17 cellular contexts compared by ENCODE assay signal in the genomic region with DNA sequence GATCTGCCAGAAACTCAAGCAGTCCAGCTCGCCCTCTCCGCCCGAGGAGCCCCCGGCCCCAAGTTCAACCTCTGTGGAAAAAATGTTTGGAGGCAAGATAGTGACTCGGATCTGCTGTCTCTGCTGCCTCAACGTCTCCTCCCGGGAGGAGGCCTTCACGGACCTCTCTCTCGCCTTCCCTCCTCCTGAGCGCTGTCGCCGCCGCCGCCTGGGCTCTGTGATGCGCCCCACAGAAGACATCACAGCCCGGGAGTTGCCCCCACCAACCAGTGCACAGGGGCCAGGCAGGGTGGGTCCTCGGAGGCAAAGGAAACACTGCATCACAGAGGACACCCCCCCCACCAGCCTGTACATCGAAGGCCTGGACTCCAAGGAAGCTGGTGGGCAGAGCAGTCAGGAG. TPM values are rescaled to one million over a fixed set of nuclear protein-coding genes. Genes with fewer than 3 reads are reported as not detected.
DNase-seq lines count a peak whose midpoint lies in the region; ATAC-seq and TF ChIP-seq lines count a peak whose summit lies in the region.
"Had no signal": no experiment of that assay in that cellular context is flagged by ENCODE, and none has a peak within 500 bp of the region (broad histone marks: within the 10 kb centered on the region; RNA-seq: fewer than 3 reads in every experiment).

No MANE protein-coding gene starts in this region.

- H3K4me3 Mint-ChIP-seq in activated naive CD4-positive, alpha-beta T cell treated with anti-CD3 and anti-CD28 coated beads, Interleukin-2, amount 10 ng/mL, durations not matched to agents 7 days and 5 days: no peak overlapping the region
- no peak overlapping the region for H3K4me3 Mint-ChIP-seq in Caco-2 (ENCODE audit: unreplicated experiment)
- peak overlapping the region; percentile 85 for H3K4me3 Mint-ChIP-seq in endothelial cell (ENCODE audit: unreplicated experiment)
- H3K4me3 Mint-ChIP-seq: CD8-positive, alpha-beta memory T cell had no signal

- H3K27me3 ChIP-seq in Caco-2 (replicated peaks; ENCODE audit: control insufficient read depth, insufficient read depth, low read length): no peaks in the 10 kb centered on the region
- H3K27me3 ChIP-seq in spleen (replicated peaks in 1 of 7): no peaks in the 10 kb centered on the region

- no peak for TF ChIP-seq POLR2A in spleen (IDR thresholded peaks at IDR 0.05)

- H3K36me3 ChIP-seq in Caco-2 (ENCODE audit: control insufficient read depth, insufficient read depth, low read length): no peaks in the 10 kb centered on the region
- H3K36me3 ChIP-seq in spleen: peaks cover 0 to 85% (median 18%) of the 10 kb centered on the region in 6 donors

- no peak for TF ChIP-seq CTCF in Caco-2 (IDR thresholded peaks at IDR 0.05; ENCODE audit: insufficient read depth in 1 of 2, low read depth in 1 of 2, low read length in 1 of 2, severe bottlenecking in 1 of 2, unreplicated experiment in 1 of 2)
- TF ChIP-seq CTCF in endothelial cell (IDR thresholded peaks at IDR 0.05; ENCODE audit: unreplicated experiment): no peak
- TF ChIP-seq CTCF in spleen (IDR thresholded peaks at IDR 0.05 in 8 of 11, conservative IDR thresholded peaks at IDR 0.05 in 3 of 11): no peak

- no peak overlapping the region for H3K27ac ChIP-seq in spleen

- no peak for ATAC-seq in activated naive CD4-positive, alpha-beta T cell treated with anti-CD3 and anti-CD28 coated beads, Interleukin-2, amount 50 U/mL, for 72 hours

- no peaks in the 10 kb centered on the region for H3K27me3 Mint-ChIP-seq in activated naive CD4-positive, alpha-beta T cell treated with anti-CD3 and anti-CD28 coated beads, Interleukin-2, amount 10 ng/mL, durations not matched to agents 7 days and 5 days
- no peaks in the 10 kb centered on the region for H3K27me3 Mint-ChIP-seq in Caco-2 (ENCODE audit: insufficient read depth, unreplicated experiment)
- peaks cover 36% of the 10 kb centered on the region for H3K27me3 Mint-ChIP-seq in endothelial cell (ENCODE audit: unreplicated experiment)
- H3K27me3 Mint-ChIP-seq: CD8-positive, alpha-beta memory T cell had no signal

- POLR2A ChIA-PET in Caco-2 (lab: Charles Lee): interaction anchor here (0.5 kb wide), 1 partner anchor 171 kb away, joined by 6 read pairs; no protein-coding TSS in a partner anchor

- no peaks in the 10 kb centered on the region for H3K4me1 ChIP-seq in Caco-2
- H3K4me1 ChIP-seq in spleen: no peaks in the 10 kb centered on the region

- no peaks in the 10 kb centered on the region for H3K9me3 ChIP-seq in Caco-2
- H3K9me3 ChIP-seq in spleen: no peaks in the 10 kb centered on the region

- no peaks in the 10 kb centered on the region for H3K9me3 Mint-ChIP-seq in activated naive CD4-positive, alpha-beta T cell treated with anti-CD3 and anti-CD28 coated beads, Interleukin-2, amount 10 ng/mL, durations not matched to agents 7 days and 5 days
- H3K9me3 Mint-ChIP-seq in activated naive CD4-positive, alpha-beta T cell treated with anti-CD3 and anti-CD28 coated beads, Interleukin-2, amount 50 U/mL, for 72 hours: no peaks in the 10 kb centered on the region
- H3K9me3 Mint-ChIP-seq in Caco-2 (ENCODE audit: unreplicated experiment) (no peaks in the 10 kb centered on the region), endothelial cell (ENCODE audit: unreplicated experiment) (no peaks in the 10 kb centered on the region)
- H3K9me3 Mint-ChIP-seq: CD8-positive, alpha-beta memory T cell had no signal

- H3K27ac Mint-ChIP-seq in activated naive CD4-positive, alpha-beta T cell treated with anti-CD3 and anti-CD28 coated beads, Interleukin-2, amount 10 ng/mL, durations not matched to agents 7 days and 5 days: no peak overlapping the region
- peak overlapping the region in 1 of 2 donors; percentile 72 for H3K27ac Mint-ChIP-seq in activated naive CD4-positive, alpha-beta T cell treated with anti-CD3 and anti-CD28 coated beads, Interleukin-2, amount 50 U/mL, for 72 hours
- peak overlapping the region; percentile 29 for H3K27ac Mint-ChIP-seq in Caco-2 (ENCODE audit: unreplicated experiment)
- peak overlapping the region; percentile 86 for H3K27ac Mint-ChIP-seq in endothelial cell (ENCODE audit: unreplicated experiment)

- H3K36me3 Mint-ChIP-seq in activated naive CD4-positive, alpha-beta T cell treated with anti-CD3 and anti-CD28 coated beads, Interleukin-2, amount 10 ng/mL, durations not matched to agents 7 days and 5 days: peaks cover 55% of the 10 kb centered on the region
- peaks cover 13 to 14% of the 10 kb centered on the region in 2 donors for H3K36me3 Mint-ChIP-seq in activated naive CD4-positive, alpha-beta T cell treated with anti-CD3 and anti-CD28 coated beads, Interleukin-2, amount 50 U/mL, for 72 hours
- H3K36me3 Mint-ChIP-seq in Caco-2 (ENCODE audit: insufficient read depth, unreplicated experiment): peaks cover 70% of the 10 kb centered on the region
- peaks cover 58% of the 10 kb centered on the region for H3K36me3 Mint-ChIP-seq in endothelial cell (ENCODE audit: low read depth, unreplicated experiment)

- CTCF ChIA-PET in activated naive CD4-positive, alpha-beta T cell treated with anti-CD3 and anti-CD28 coated beads, Interleukin-2, amount 10 ng/mL, durations not matched to agents 7 days and 5 days (lab: Charles Lee): no interaction called here
- CTCF ChIA-PET in Caco-2 (lab: Charles Lee): no interaction called here

- intact Hi-C loops in Caco-2 (cut with micrococcal nuclease; ENCODE audit: unreplicated experiment): no loop called here
- intact Hi-C loops in spleen (cut with DNase I; ENCODE audit: low total_unique reads): no loop called here

- H3K4me3 ChIP-seq in Caco-2 (ENCODE audit: low read depth, low read length): no peak overlapping the region
- no peak overlapping the region for H3K4me3 ChIP-seq in spleen

- no TSS peak for BruUV-seq in Caco-2 (replicated peaks; lab: Mats Ljungman, UMichigan)

- peaks cover 14% of the 10 kb centered on the region for H3K4me1 Mint-ChIP-seq in activated naive CD4-positive, alpha-beta T cell treated with anti-CD3 and anti-CD28 coated beads, Interleukin-2, amount 10 ng/mL, durations not matched to agents 7 days and 5 days
- no peaks in the 10 kb centered on the region for H3K4me1 Mint-ChIP-seq in Caco-2 (ENCODE audit: low read depth, unreplicated experiment)
- H3K4me1 Mint-ChIP-seq in endothelial cell (ENCODE audit: unreplicated experiment): peaks cover 41% of the 10 kb centered on the region

- peak; percentile 8 for DNase-seq in activated naive CD4-positive, alpha-beta T cell treated with anti-CD3 and anti-CD28 coated beads, Interleukin-2, amount 10 ng/mL, durations not matched to agents 7 days and 5 days
- no peak for DNase-seq in activated naive CD4-positive, alpha-beta T cell treated with anti-CD3 and anti-CD28 coated beads, Interleukin-2, amount 50 U/mL, for 72 hours (ENCODE audit: low spot score in 2 of 2)
- no peak for DNase-seq in Caco-2
- DNase-seq in endothelial cell (ENCODE audit: low spot score): no peak
- peak; percentile 59 for DNase-seq in spleen
- no peak for DNase-seq in Kasumi-1 (lab: John Stamatoyannopoulos, UW)
- DNase-seq in OCI-M2 (lab: John Stamatoyannopoulos, UW; ENCODE audit: unreplicated experiment): no peak
- DNase-seq: DMS79; KBM-7; NCI-H1417; NCI-H187; NCI-H2107; NCI-H510A; NCI-H748 treated with DMSO at 0.1 percent for 48 hours; NK-92 treated with Interleukin-12 subunit alpha and Interleukin-12 subunit beta, amount 100 ng/mL, for 24 hours; SHP77 had no signal

- 86 to 94% (median 92%) methylated on average over 15 to 18 of the region's 18 CpGs for WGBS in spleen, 5 donors

RNA-seq across cellular contexts. Expression of a gene that starts 20.8 kb away (rescaled TPM):
- total RNA-seq in activated naive CD4-positive, alpha-beta T cell treated with anti-CD3 and anti-CD28 coated beads, Interleukin-2, amount 50 U/mL, for 72 hours: 10 to 100 TPM; 16.3 to 21.8 TPM
- total RNA-seq in Caco-2 (2022): 10.7 and 11.3 TPM in 2 replicates
- 26.0 TPM for total RNA-seq in endothelial cell (ENCODE audit: unreplicated experiment)
- total RNA-seq in spleen: 1 to 10 TPM; 5.6 to 9.5 (median 6.5) TPM
- polyA plus RNA-seq in spleen: 1 to 10 TPM; 1.6 to 6.5 (median 1.6) TPM

RNA-seq across cellular contexts. Expression of a gene that starts 21.1 kb away (rescaled TPM):
- 10 to 100 TPM in 1 of 2 donors, 1 to 10 TPM in 1; 6.6 to 12.2 TPM for total RNA-seq in activated naive CD4-positive, alpha-beta T cell treated with anti-CD3 and anti-CD28 coated beads, Interleukin-2, amount 50 U/mL, for 72 hours
- 6.4 and 10.4 TPM in 2 replicates for total RNA-seq in Caco-2 (2022)
- 11.4 TPM for total RNA-seq in endothelial cell (ENCODE audit: unreplicated experiment)
- 10 to 100 TPM in 2 of 7 donors, 1 to 10 TPM in 5; 6.0 to 13.6 (median 7.2) TPM for total RNA-seq in spleen
- polyA plus RNA-seq in spleen: 1 to 10 TPM; 1.2 to 3.4 (median 1.4) TPM

Comparison
In these comparisons a context has a peak if more than half of its experiments do, and no peak if none do; other contexts are left out.
1. DNase-seq: peak in activated naive CD4-positive, alpha-beta T cell treated with anti-CD3 and anti-CD28 coated beads, Interleukin-2, amount 10 ng/mL, durations not matched to agents 7 days and 5 days (single experiment) and spleen (single experiment); none in activated naive CD4-positive, alpha-beta T cell treated with anti-CD3 and anti-CD28 coated beads, Interleukin-2, amount 50 U/mL, for 72 hours (0 of 2), Caco-2 (0 of 2), endothelial cell (single experiment), Kasumi-1 (0 of 2) and OCI-M2 (single experiment).